Comparison of ENCODE assay signal across 12 cellular contexts in the genomic region with DNA sequence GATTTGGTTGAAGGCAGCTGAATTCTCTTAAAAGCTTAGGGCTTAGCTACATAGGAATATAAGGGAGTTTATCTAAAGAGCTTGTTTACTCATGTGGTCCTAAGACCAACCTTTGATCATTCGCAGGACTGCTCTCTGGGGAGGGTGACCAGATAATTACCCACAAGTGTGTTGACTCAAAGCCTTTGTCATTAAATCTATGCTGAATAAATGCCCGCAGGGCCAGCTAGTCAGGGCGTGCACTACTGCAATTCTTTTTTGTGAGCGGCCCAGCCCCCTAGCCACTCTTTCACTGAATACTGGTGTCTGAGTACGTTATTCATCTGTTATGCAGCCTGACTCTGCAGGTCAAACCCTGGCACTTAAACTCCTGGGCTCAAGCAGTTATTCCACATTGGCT.
"Had no signal": no experiment of that assay in that cellular context is flagged by ENCODE, and none has a peak within 500 bp of the region (broad histone marks: within the 10 kb centered on the region; RNA-seq: fewer than 3 reads in every experiment).

No MANE protein-coding gene starts in this region.

- H3K4me1 ChIP-seq: adrenal gland, gastroesophageal sphincter, heart right ventricle had no signal

- ATAC-seq: effector memory CD8-positive, alpha-beta T cell; gastroesophageal sphincter; heart right ventricle; left lobe of liver; sciatic nerve had no signal

- DNase-seq: activated CD4-positive, CD25-positive, alpha-beta regulatory T cell treated with anti-CD3 and anti-CD28 coated beads, Interleukin-2, amount 50 U/mL, for 72 hours; activated T-cell treated with anti-CD3 and anti-CD28 coated beads, Interleukin-2, amount 50 U/mL, for 1 hour; adrenal gland; dermis blood vessel endothelial cell; effector memory CD8-positive, alpha-beta T cell; heart right ventricle; ovary; T-helper 9 cell had no signal

- H3K27me3 ChIP-seq: adrenal gland, gastroesophageal sphincter, heart right ventricle, ovary had no signal

- H3K4me3 ChIP-seq: adrenal gland, gastroesophageal sphincter, heart right ventricle, ovary had no signal

- H3K36me3 ChIP-seq: adrenal gland, ovary had no signal

- H3K9me3 ChIP-seq: adrenal gland, gastroesophageal sphincter, ovary had no signal

- H3K27ac ChIP-seq: adrenal gland, epithelial cell of prostate, gastroesophageal sphincter, heart right ventricle, ovary had no signal
